Comparison of ENCODE assay signal across 12 cellular contexts in the genomic region with DNA sequence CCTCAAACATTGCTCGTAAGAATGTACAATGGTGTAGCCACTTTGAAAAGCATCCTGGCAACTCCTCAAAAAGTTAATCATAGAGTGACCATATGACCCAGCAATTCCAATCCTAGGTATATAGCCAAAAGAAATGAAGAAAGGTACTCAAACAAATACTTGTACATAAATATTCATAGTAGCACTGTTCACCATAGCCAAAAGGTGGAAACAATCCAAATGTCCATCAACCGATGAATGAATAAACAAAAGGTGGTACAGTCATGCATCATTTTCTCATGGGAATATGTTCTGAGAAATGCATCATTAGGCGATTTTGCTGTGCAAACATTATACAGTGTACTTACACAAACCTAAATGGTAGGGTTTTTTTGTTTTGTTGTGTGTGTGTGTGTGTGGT.
DNase-seq lines count a peak whose midpoint lies in the region; ATAC-seq and TF ChIP-seq lines count a peak whose summit lies in the region.
"Had no signal": no experiment of that assay in that cellular context is flagged by ENCODE, and none has a peak within 500 bp of the region (broad histone marks: within the 10 kb centered on the region; RNA-seq: fewer than 3 reads in every experiment).

No MANE protein-coding gene starts in this region.

- DNase-seq in natural killer cell (no peak), PC-3 (peak; percentile 21), fibroblast of the aortic adventitia (ENCODE audit: low read depth) (peak; percentile 19), Caco-2 (no peak)
- no peak for DNase-seq in natural killer cell treated with Interleukin-12 subunit alpha and Interleukin-12 subunit beta and Interleukin-15 and Interleukin-18, amount 100 ng/mL, for 72 hours (ENCODE audit: low spot score)
- no peak for DNase-seq in activated CD4-positive, alpha-beta T cell treated with anti-CD3 and anti-CD28 coated beads, Interleukin-2, amount 10 ng/mL, durations not matched to agents 7 days and 5 days
- DNase-seq: BE2C; CD4-positive, alpha-beta memory T cell; GF-D8 had no signal

- H3K9me3 Mint-ChIP-seq in natural killer cell (no peaks in the 10 kb centered on the region), Caco-2 (ENCODE audit: unreplicated experiment) (no peaks in the 10 kb centered on the region)
- no peaks in the 10 kb centered on the region for H3K9me3 Mint-ChIP-seq in natural killer cell treated with Interleukin-12 subunit alpha and Interleukin-12 subunit beta and Interleukin-15 and Interleukin-18, amount 100 ng/mL, for 72 hours
- H3K9me3 Mint-ChIP-seq in activated CD4-positive, alpha-beta T cell treated with anti-CD3 and anti-CD28 coated beads, Interleukin-2, amount 10 ng/mL, durations not matched to agents 7 days and 5 days: no peaks in the 10 kb centered on the region
- H3K9me3 Mint-ChIP-seq: CD4-positive, alpha-beta memory T cell had no signal

- no peaks in the 10 kb centered on the region for H3K9me2 ChIP-seq in PC-3 (replicated peaks; ENCODE audit: low read length)

- no peak overlapping the region for H3K27ac ChIP-seq in PC-3 (ENCODE audit: low read length)
- H3K27ac ChIP-seq: C4-2B had no signal

- H3K9me3 ChIP-seq in PC-3 (ENCODE audit: low read length) (no peaks in the 10 kb centered on the region), Caco-2 (no peaks in the 10 kb centered on the region)
- H3K9me3 ChIP-seq: BE2C, HAP-1 had no signal

- no peaks in the 10 kb centered on the region for H3K79me2 ChIP-seq in PC-3 (ENCODE audit: low read length)

- H3K4me3 Mint-ChIP-seq in natural killer cell (no peak overlapping the region), Caco-2 (ENCODE audit: unreplicated experiment) (no peak overlapping the region)
- no peak overlapping the region for H3K4me3 Mint-ChIP-seq in natural killer cell treated with Interleukin-12 subunit alpha and Interleukin-12 subunit beta and Interleukin-15 and Interleukin-18, amount 100 ng/mL, for 72 hours
- H3K4me3 Mint-ChIP-seq in activated CD4-positive, alpha-beta T cell treated with anti-CD3 and anti-CD28 coated beads, Interleukin-2, amount 10 ng/mL, durations not matched to agents 7 days and 5 days: no peak overlapping the region
- H3K4me3 Mint-ChIP-seq: CD4-positive, alpha-beta memory T cell had no signal

- no peaks in the 10 kb centered on the region for H3F3A ChIP-seq in PC-3 (ENCODE audit: low read length, unreplicated experiment)

- intact Hi-C loops in natural killer cell (cut with micrococcal nuclease) (no loop called here), PC-3 (cut with micrococcal nuclease) (no loop called here), Caco-2 (cut with micrococcal nuclease; ENCODE audit: unreplicated experiment) (no loop called here)

- POLR2A ChIA-PET in PC-3 (lab: Charles Lee; ENCODE audit: unreplicated experiment): no interaction called here
- POLR2A ChIA-PET in Caco-2 (lab: Charles Lee): no interaction called here
- POLR2A ChIA-PET in activated CD4-positive, alpha-beta T cell treated with anti-CD3 and anti-CD28 coated beads, Interleukin-2, amount 10 ng/mL, durations not matched to agents 7 days and 5 days (lab: Charles Lee): no interaction called here

- H3K36me3 ChIP-seq in PC-3 (ENCODE audit: low read depth, low read length) (no peaks in the 10 kb centered on the region), Caco-2 (ENCODE audit: control insufficient read depth, insufficient read depth, low read length) (no peaks in the 10 kb centered on the region)
- H3K36me3 ChIP-seq: BE2C, HAP-1 had no signal

- no peak for TF ChIP-seq POLR2A in GM18505 (IDR thresholded peaks at IDR 0.05; ENCODE audit: borderline replicate concordance, extremely low read depth, insufficient read depth, insufficient read length)

- no peak overlapping the region for H3K4me2 ChIP-seq in PC-3 (ENCODE audit: low read length)

- H3K4me1 ChIP-seq in PC-3 (ENCODE audit: insufficient read depth, low read length): peaks cover 13% of the 10 kb centered on the region
- no peaks in the 10 kb centered on the region for H3K4me1 ChIP-seq in Caco-2
- H3K4me1 ChIP-seq: BE2C had no signal

- CTCF ChIA-PET in PC-3 (lab: Charles Lee) (no interaction called here), Caco-2 (lab: Charles Lee) (no interaction called here)
- CTCF ChIA-PET in activated CD4-positive, alpha-beta T cell treated with anti-CD3 and anti-CD28 coated beads, Interleukin-2, amount 10 ng/mL, durations not matched to agents 7 days and 5 days (lab: Charles Lee): no interaction called here

- H3K9ac ChIP-seq in PC-3 (ENCODE audit: low read length): no peak overlapping the region

- H3K4me3 ChIP-seq in PC-3 (ENCODE audit: low read length) (no peak overlapping the region), fibroblast of the aortic adventitia (ENCODE audit: low read depth, low read length) (no peak overlapping the region), Caco-2 (ENCODE audit: low read depth, low read length) (no peak overlapping the region)
- H3K4me3 ChIP-seq: HAP-1 had no signal

- no peaks in the 10 kb centered on the region for H3K27me3 ChIP-seq in PC-3 (ENCODE audit: low read length)
- H3K27me3 ChIP-seq in Caco-2 (replicated peaks; ENCODE audit: control insufficient read depth, insufficient read depth, low read length): no peaks in the 10 kb centered on the region
- H3K27me3 ChIP-seq: BE2C had no signal

- no peak for ATAC-seq in natural killer cell
- no peak for ATAC-seq in natural killer cell treated with Interleukin-12 subunit alpha and Interleukin-12 subunit beta and Interleukin-15 and Interleukin-18, amount 100 ng/mL, for 72 hours
- ATAC-seq in PC-3: no peak
- no peak for ATAC-seq in GM18505 (IDR thresholded peaks at IDR 0.05; ENCODE audit: unreplicated experiment)

- H3K4me1 Mint-ChIP-seq in natural killer cell (peaks cover 81 to 88% of the 10 kb centered on the region in 2 donors), Caco-2 (ENCODE audit: low read depth, unreplicated experiment) (no peaks in the 10 kb centered on the region)
- H3K4me1 Mint-ChIP-seq in natural killer cell treated with Interleukin-12 subunit alpha and Interleukin-12 subunit beta and Interleukin-15 and Interleukin-18, amount 100 ng/mL, for 72 hours (ENCODE audit: low read depth in 2 of 2): peaks cover 58 to 59% of the 10 kb centered on the region in 2 donors
- peaks cover 8% of the 10 kb centered on the region for H3K4me1 Mint-ChIP-seq in activated CD4-positive, alpha-beta T cell treated with anti-CD3 and anti-CD28 coated beads, Interleukin-2, amount 10 ng/mL, durations not matched to agents 7 days and 5 days
- H3K4me1 Mint-ChIP-seq: CD4-positive, alpha-beta memory T cell had no signal

- TF ChIP-seq CTCF in natural killer cell (IDR thresholded peaks at IDR 0.05) (no peak), PC-3 (conservative IDR thresholded peaks at IDR 0.05; ENCODE audit: low read depth, low read length) (no peak), fibroblast of the aortic adventitia (IDR thresholded peaks at IDR 0.05; ENCODE audit: insufficient read depth, low read length) (no peak), Caco-2 (IDR thresholded peaks at IDR 0.05; ENCODE audit: insufficient read depth in 1 of 2, low read depth in 1 of 2, low read length in 1 of 2, severe bottlenecking in 1 of 2, unreplicated experiment in 1 of 2) (no peak)

- no TSS peak for BruUV-seq in PC-3 (replicated peaks; lab: Mats Ljungman, UMichigan)
- no TSS peak for BruUV-seq in Caco-2 (replicated peaks; lab: Mats Ljungman, UMichigan)

- no peaks in the 10 kb centered on the region for H4K20me1 ChIP-seq in PC-3 (ENCODE audit: low read length)

- no peak overlapping the region for H2AFZ ChIP-seq in PC-3 (ENCODE audit: low read length)

- H3K27ac Mint-ChIP-seq in natural killer cell (peak overlapping the region; percentile 82 to 83), Caco-2 (ENCODE audit: unreplicated experiment) (no peak overlapping the region)
- H3K27ac Mint-ChIP-seq in natural killer cell treated with Interleukin-12 subunit alpha and Interleukin-12 subunit beta and Interleukin-15 and Interleukin-18, amount 100 ng/mL, for 72 hours: peak overlapping the region in 1 of 2 donors; percentile 28
- no peak overlapping the region for H3K27ac Mint-ChIP-seq in activated CD4-positive, alpha-beta T cell treated with anti-CD3 and anti-CD28 coated beads, Interleukin-2, amount 10 ng/mL, durations not matched to agents 7 days and 5 days
- H3K27ac Mint-ChIP-seq: CD4-positive, alpha-beta memory T cell had no signal

- H3K27me3 Mint-ChIP-seq in natural killer cell (ENCODE audit: low read depth in 2 of 2): no peaks in the 10 kb centered on the region
- no peaks in the 10 kb centered on the region for H3K27me3 Mint-ChIP-seq in natural killer cell treated with Interleukin-12 subunit alpha and Interleukin-12 subunit beta and Interleukin-15 and Interleukin-18, amount 100 ng/mL, for 72 hours
- H3K27me3 Mint-ChIP-seq in Caco-2 (ENCODE audit: insufficient read depth, unreplicated experiment): peaks cover 3% of the 10 kb centered on the region
- H3K27me3 Mint-ChIP-seq in activated CD4-positive, alpha-beta T cell treated with anti-CD3 and anti-CD28 coated beads, Interleukin-2, amount 10 ng/mL, durations not matched to agents 7 days and 5 days: peaks cover 3% of the 10 kb centered on the region

- H3K36me3 Mint-ChIP-seq in natural killer cell (no peaks in the 10 kb centered on the region), Caco-2 (ENCODE audit: insufficient read depth, unreplicated experiment) (no peaks in the 10 kb centered on the region)
- no peaks in the 10 kb centered on the region for H3K36me3 Mint-ChIP-seq in natural killer cell treated with Interleukin-12 subunit alpha and Interleukin-12 subunit beta and Interleukin-15 and Interleukin-18, amount 100 ng/mL, for 72 hours
- H3K36me3 Mint-ChIP-seq in activated CD4-positive, alpha-beta T cell treated with anti-CD3 and anti-CD28 coated beads, Interleukin-2, amount 10 ng/mL, durations not matched to agents 7 days and 5 days (ENCODE audit: low read depth): no peaks in the 10 kb centered on the region
- H3K36me3 Mint-ChIP-seq: CD4-positive, alpha-beta memory T cell had no signal

Comparison
In these comparisons a context has a peak if more than half of its experiments do, and no peak if none do; other contexts are left out.
1. DNase-seq: peak in PC-3 (single experiment) and fibroblast of the aortic adventitia (single experiment); none in natural killer cell (single experiment), natural killer cell treated with Interleukin-12 subunit alpha and Interleukin-12 subunit beta and Interleukin-15 and Interleukin-18, amount 100 ng/mL, for 72 hours (single experiment), Caco-2 (0 of 2) and activated CD4-positive, alpha-beta T cell treated with anti-CD3 and anti-CD28 coated beads, Interleukin-2, amount 10 ng/mL, durations not matched to agents 7 days and 5 days (single experiment).
2. H3K27ac Mint-ChIP-seq: peak in natural killer cell (2 of 2); none in Caco-2 (single experiment) and activated CD4-positive, alpha-beta T cell treated with anti-CD3 and anti-CD28 coated beads, Interleukin-2, amount 10 ng/mL, durations not matched to agents 7 days and 5 days (single experiment).